ENCODE assay signal across 13 cellular contexts in the genomic region with DNA sequence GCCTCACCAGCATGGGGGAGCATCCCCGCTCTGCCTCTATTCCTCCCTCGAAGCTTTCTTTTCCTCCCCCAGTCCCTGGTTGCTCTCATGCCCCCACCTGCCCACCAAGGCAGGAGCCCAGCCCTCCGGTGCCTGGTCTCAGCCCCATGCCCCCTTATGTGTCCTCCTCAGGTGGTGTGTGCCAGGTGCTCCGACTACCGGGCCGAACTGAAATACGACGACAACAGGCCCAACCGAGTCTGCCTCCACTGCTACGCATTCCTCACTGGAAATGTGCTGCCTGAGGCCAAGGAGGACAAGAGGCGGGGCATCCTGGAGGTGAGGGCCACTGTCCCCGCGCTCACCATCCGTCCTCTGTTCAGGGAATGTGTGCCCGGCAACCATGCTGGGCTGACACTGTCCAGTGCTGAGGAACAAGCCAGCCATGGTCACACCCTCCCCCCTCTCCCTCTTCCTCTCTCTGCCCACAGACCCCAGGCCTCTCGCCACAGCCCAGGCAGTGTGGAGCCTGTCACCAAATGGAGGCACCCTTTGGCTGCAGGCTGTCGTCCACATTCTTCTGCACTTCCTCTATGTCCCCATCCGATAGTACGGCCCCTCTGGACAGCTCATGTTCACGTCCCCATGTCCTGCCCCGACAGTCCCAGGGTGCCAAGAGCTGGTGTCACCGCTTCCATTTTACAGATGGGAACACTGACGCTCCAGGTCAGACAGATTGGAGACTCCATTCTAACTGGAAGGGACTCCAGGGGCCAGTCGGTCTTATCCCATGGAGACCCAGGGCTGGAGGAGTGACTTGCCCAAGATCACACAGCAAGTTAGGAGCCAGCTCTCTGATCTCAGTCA. TPM values are rescaled to one million over a fixed set of nuclear protein-coding genes. Genes with fewer than 3 reads are reported as not detected.
A peak's percentile ranks its signal among the peaks of the same experiment; 100 is the strongest.
DNase-seq lines count a peak whose midpoint lies in the region; ATAC-seq and TF ChIP-seq lines count a peak whose summit lies in the region.
"Had no signal": no experiment of that assay in that cellular context is flagged by ENCODE, and none has a peak within 500 bp of the region (broad histone marks: within the 10 kb centered on the region; RNA-seq: fewer than 3 reads in every experiment).

No MANE protein-coding gene starts in this region.

- peaks cover 72 to 75% of the 10 kb centered on the region in 2 donors for H3K4me1 Mint-ChIP-seq in natural killer cell treated with Interleukin-12 subunit alpha and Interleukin-12 subunit beta and Interleukin-15 and Interleukin-18, amount 100 ng/mL, for 72 hours (ENCODE audit: low read depth in 2 of 2)
- H3K4me1 Mint-ChIP-seq in natural killer cell, result peaks cover 47 to 65% of the 10 kb centered on the region in 2 donors
- H3K4me1 Mint-ChIP-seq in activated B cell treated with CpG ODN at 0.5 μM for 24 hours, result peaks cover 35% of the 10 kb centered on the region

- H3K27ac Mint-ChIP-seq in natural killer cell treated with Interleukin-12 subunit alpha and Interleukin-12 subunit beta and Interleukin-15 and Interleukin-18, amount 100 ng/mL, for 72 hours, result peak overlapping the region; percentile 88 to 94
- H3K27ac Mint-ChIP-seq in natural killer cell, result peak overlapping the region in 1 of 2 donors; percentile 60
- peak overlapping the region; percentile 50 for H3K27ac Mint-ChIP-seq in activated B cell treated with CpG ODN at 0.5 μM for 24 hours

- H3K27ac ChIP-seq in esophagus (ENCODE audit: low read depth in 2 of 2, low read length in 1 of 2) (peak overlapping the region; percentile 89 to 93), vagina (peak overlapping the region; percentile 10), coronary artery (no peak overlapping the region)
- H3K27ac ChIP-seq: gastroesophageal sphincter, neutrophil had no signal

- no peaks in the 10 kb centered on the region for H3K27me3 Mint-ChIP-seq in natural killer cell treated with Interleukin-12 subunit alpha and Interleukin-12 subunit beta and Interleukin-15 and Interleukin-18, amount 100 ng/mL, for 72 hours
- H3K27me3 Mint-ChIP-seq in natural killer cell (ENCODE audit: low read depth in 2 of 2) (no peaks in the 10 kb centered on the region), activated B cell treated with CpG ODN at 0.5 μM for 24 hours (no peaks in the 10 kb centered on the region)

- no peak for ATAC-seq in natural killer cell treated with Interleukin-12 subunit alpha and Interleukin-12 subunit beta and Interleukin-15 and Interleukin-18, amount 100 ng/mL, for 72 hours
- ATAC-seq in natural killer cell (no peak), activated B cell treated with CpG ODN at 0.5 μM for 24 hours (ENCODE audit: low read depth) (no peak)
- ATAC-seq: gastroesophageal sphincter, sciatic nerve had no signal

- peaks cover 0 to 31% of the 10 kb centered on the region in 2 donors for H3K4me1 ChIP-seq in esophagus (ENCODE audit: control insufficient read depth in 2 of 2, insufficient read depth in 2 of 2, low read length in 1 of 2)
- H3K4me1 ChIP-seq in vagina, result peaks cover 10% of the 10 kb centered on the region
- H3K4me1 ChIP-seq: gastroesophageal sphincter had no signal

- H3K36me3 ChIP-seq in esophagus (ENCODE audit: control insufficient read depth in 2 of 2, insufficient read depth in 2 of 2, low read length in 1 of 2), result no peaks in the 10 kb centered on the region
- no peaks in the 10 kb centered on the region for H3K36me3 ChIP-seq in vagina
- H3K36me3 ChIP-seq: gastroesophageal sphincter, neutrophil had no signal

- CTCF ChIA-PET in activated B cell treated with CpG ODN at 0.5 μM for 24 hours (lab: Charles Lee), result interaction anchor here (1.1 to 10.6 kb wide), 4 partner anchors 25 to 184 kb away, joined by 3 to 185 read pairs (median 60); no protein-coding TSS in a partner anchor

- TF ChIP-seq CTCF in natural killer cell (IDR thresholded peaks at IDR 0.05) (no peak), activated B cell treated with CpG ODN at 0.5 μM for 24 hours (IDR thresholded peaks at IDR 0.05) (no peak), vagina (IDR thresholded peaks at IDR 0.05) (no peak), coronary artery (IDR thresholded peaks at IDR 0.05) (no peak)

- H3K36me3 Mint-ChIP-seq in natural killer cell treated with Interleukin-12 subunit alpha and Interleukin-12 subunit beta and Interleukin-15 and Interleukin-18, amount 100 ng/mL, for 72 hours, result peaks cover 6% of the 10 kb centered on the region
- H3K36me3 Mint-ChIP-seq in natural killer cell (no peaks in the 10 kb centered on the region), activated B cell treated with CpG ODN at 0.5 μM for 24 hours (ENCODE audit: low read depth) (peaks cover 94% of the 10 kb centered on the region)

- 88 to 90% methylated on average over 24 of the region's 24 CpGs for WGBS in esophagus, 2 donors

- H3K9me3 ChIP-seq in esophagus (ENCODE audit: control insufficient read depth in 2 of 2, insufficient read depth in 1 of 2, low read depth in 1 of 2, low read length in 1 of 2) (no peaks in the 10 kb centered on the region), vagina (no peaks in the 10 kb centered on the region)
- H3K9me3 ChIP-seq: gastroesophageal sphincter, neutrophil had no signal

- H3K9me3 Mint-ChIP-seq in natural killer cell treated with Interleukin-12 subunit alpha and Interleukin-12 subunit beta and Interleukin-15 and Interleukin-18, amount 100 ng/mL, for 72 hours, result peaks cover 4% of the 10 kb centered on the region
- peaks cover 0 to 2% of the 10 kb centered on the region in 2 donors for H3K9me3 Mint-ChIP-seq in natural killer cell
- H3K9me3 Mint-ChIP-seq in activated B cell treated with CpG ODN at 0.5 μM for 24 hours, result peaks cover 5% of the 10 kb centered on the region

- no peak for TF ChIP-seq POLR2A in vagina (IDR thresholded peaks at IDR 0.05)

- H3K4me3 ChIP-seq in esophagus (ENCODE audit: low read depth in 1 of 2, low read length in 2 of 2) (no peak overlapping the region), vagina (no peak overlapping the region), coronary artery (no peak overlapping the region)
- H3K4me3 ChIP-seq: gastroesophageal sphincter had no signal

- POLR2A ChIA-PET in activated B cell treated with CpG ODN at 0.5 μM for 24 hours (lab: Charles Lee), result interaction anchor here (1.5 to 24.7 kb wide), 5 partner anchors 8 to 147 kb away, joined by 4 to 519 read pairs (median 17); a partner anchor contains a TSS

- DNase-seq in natural killer cell treated with Interleukin-12 subunit alpha and Interleukin-12 subunit beta and Interleukin-15 and Interleukin-18, amount 100 ng/mL, for 72 hours (ENCODE audit: low spot score), result no peak
- no peak for DNase-seq in natural killer cell
- DNase-seq in activated B cell treated with CpG ODN at 0.5 μM for 24 hours, result no peak
- DNase-seq in vagina (ENCODE audit: extremely low spot score in 2 of 2), result no peak
- no peak for DNase-seq in NCI-H1092 (lab: John Stamatoyannopoulos, UW)
- DNase-seq in NCI-H2227 (lab: John Stamatoyannopoulos, UW; ENCODE audit: unreplicated experiment), result no peak
- no peak for DNase-seq in coronary artery (ENCODE audit: low spot score)
- DNase-seq: central memory CD4-positive, alpha-beta T cell; NCI-H2029 treated with DMSO at 0.1 percent for 48 hours had no signal

- H3K4me3 Mint-ChIP-seq in natural killer cell treated with Interleukin-12 subunit alpha and Interleukin-12 subunit beta and Interleukin-15 and Interleukin-18, amount 100 ng/mL, for 72 hours, result peak overlapping the region; percentile 34
- H3K4me3 Mint-ChIP-seq in natural killer cell (no peak overlapping the region), activated B cell treated with CpG ODN at 0.5 μM for 24 hours (no peak overlapping the region)

- H3K27me3 ChIP-seq in esophagus (ENCODE audit: control insufficient read depth in 1 of 2, insufficient read depth in 2 of 2, low read length in 2 of 2), result no peaks in the 10 kb centered on the region
- H3K27me3 ChIP-seq in vagina, result no peaks in the 10 kb centered on the region
- H3K27me3 ChIP-seq: gastroesophageal sphincter, neutrophil had no signal

- intact Hi-C loops in natural killer cell (cut with micrococcal nuclease) (no loop called here), activated B cell treated with CpG ODN at 0.5 μM for 24 hours (cut with micrococcal nuclease) (loop anchor here (5.0 kb wide), 1 partner anchor 76 kb away; no protein-coding TSS in a partner anchor), vagina (cut with DNase I) (no loop called here)

RNA-seq across cellular contexts. Expression of a gene that starts 20.4 kb away (rescaled TPM):
- total RNA-seq in natural killer cell treated with Interleukin-12 subunit alpha and Interleukin-12 subunit beta and Interleukin-15 and Interleukin-18, amount 100 ng/mL, for 72 hours, result 1 to 10 TPM; 9.1 to 9.3 TPM
- 10 to 100 TPM in 2 of 3 donors, 1 to 10 TPM in 1; 6.3 to 22.3 (median 14.1) TPM for total RNA-seq in natural killer cell
- total RNA-seq in activated B cell treated with CpG ODN at 0.5 μM for 24 hours, result 362 and 435 TPM in 2 replicates
- 1 to 10 TPM; 4.1 to 4.3 TPM for polyA plus RNA-seq in esophagus
- total RNA-seq in vagina, result 20.4 TPM

RNA-seq across cellular contexts. Expression of a gene that starts 39.8 kb away (rescaled TPM):
- total RNA-seq in natural killer cell treated with Interleukin-12 subunit alpha and Interleukin-12 subunit beta and Interleukin-15 and Interleukin-18, amount 100 ng/mL, for 72 hours, result 100 to 1,000 TPM; 118 to 183 TPM
- total RNA-seq in natural killer cell (100 to 1,000 TPM; 158 to 180 (median 162) TPM), activated B cell treated with CpG ODN at 0.5 μM for 24 hours (128 and 133 TPM in 2 replicates), vagina (233 TPM)
- 100 to 1,000 TPM in 1 of 2 donors, 10 to 100 TPM in 1; 58.0 to 107 TPM for polyA plus RNA-seq in esophagus

Comparison
In these comparisons a context has a peak if more than half of its experiments do, and no peak if none do; other contexts are left out.
1. H3K27ac ChIP-seq: peak in esophagus (2 of 2) and vagina (single experiment); none in coronary artery (0 of 2).
2. RNA of a gene that starts 20.4 kb away (total RNA-seq): 362 to 435 TPM in activated B cell treated with CpG ODN at 0.5 μM for 24 hours; 20.4 TPM in vagina (single experiment), 6.3 to 22.3 TPM in natural killer cell and 9.1 to 9.3 TPM in natural killer cell treated with Interleukin-12 subunit alpha and Interleukin-12 subunit beta and Interleukin-15 and Interleukin-18, amount 100 ng/mL, for 72 hours; every median in the first group is over 10 times any median in the second.